ENCODE assay signal across 14 cellular contexts in the genomic region with DNA sequence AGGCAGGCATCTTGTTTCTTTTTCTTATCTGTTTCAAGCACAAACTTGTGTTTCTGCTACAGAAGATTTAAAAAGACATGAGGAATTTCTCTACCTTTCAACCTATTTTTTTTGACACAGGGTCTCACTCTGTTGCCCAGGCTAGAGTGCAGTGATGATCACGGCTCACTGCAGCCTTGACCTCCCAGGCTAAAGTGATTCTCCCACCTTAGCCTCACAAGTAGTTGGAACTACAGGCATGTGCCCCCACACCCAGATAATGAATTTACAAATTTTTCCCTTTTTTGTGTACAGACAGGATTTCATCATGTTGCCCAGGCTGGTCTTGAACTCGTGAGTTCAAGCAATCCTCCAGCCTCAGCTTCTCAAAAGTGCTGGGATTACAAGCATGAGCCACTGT. TPM values are rescaled to one million over a fixed set of nuclear protein-coding genes. Genes with fewer than 3 reads are reported as not detected.
DNase-seq lines count a peak whose midpoint lies in the region; ATAC-seq and TF ChIP-seq lines count a peak whose summit lies in the region.
"Had no signal": no experiment of that assay in that cellular context is flagged by ENCODE, and none has a peak within 500 bp of the region (broad histone marks: within the 10 kb centered on the region; RNA-seq: fewer than 3 reads in every experiment).

No MANE protein-coding gene starts in this region.

- no peaks in the 10 kb centered on the region for H3K36me3 ChIP-seq in right lobe of liver
- peaks cover 0 to 4% (median 0%) of the 10 kb centered on the region in 5 donors for H3K36me3 ChIP-seq in subcutaneous abdominal adipose tissue (ENCODE audit: control insufficient read depth in 5 of 5, insufficient read depth in 5 of 5, low read length in 5 of 5)
- no peaks in the 10 kb centered on the region for H3K36me3 ChIP-seq in ascending aorta
- H3K36me3 ChIP-seq in trophoblast cell (ENCODE audit: control insufficient read depth in 1 of 2, insufficient read depth in 2 of 2, low read length in 2 of 2) = peaks cover 2% of the 10 kb centered on the region in 2 experiments
- peaks cover 0 to 6% (median 0%) of the 10 kb centered on the region in 3 donors for H3K36me3 ChIP-seq in tibial nerve

- DNase-seq in HFFc6 (no peak), WTC11 (ENCODE audit: low spot score) (no peak), right lobe of liver (no peak), ascending aorta (ENCODE audit: low spot score in 2 of 2) (no peak), trophoblast cell (no peak), tibial nerve (ENCODE audit: low spot score in 2 of 2) (no peak)
- DNase-seq: activated CD8-positive, alpha-beta memory T cell treated with anti-CD3 and anti-CD28 coated beads, Interleukin-2, amount 50 U/mL, for 48 hours; activated naive CD8-positive, alpha-beta T cell treated with anti-CD3 and anti-CD28 coated beads, Interleukin-2, amount 10 ng/mL, durations not matched to agents 7 days and 5 days; COR-L47; KG1; NCI-H1694 treated with DMSO at 0.1 percent for 48 hours; NCI-H748 treated with DMSO at 0.1 percent for 48 hours had no signal

- H3K79me2 ChIP-seq in trophoblast cell (ENCODE audit: control insufficient read depth, insufficient read depth, low read length, poor library complexity) = no peaks in the 10 kb centered on the region

- no peak for TF ChIP-seq EP300 in tibial nerve (IDR thresholded peaks at IDR 0.05)

- H3K4me1 ChIP-seq in right lobe of liver (peaks cover 0 to 48% (median 22%) of the 10 kb centered on the region in 4 donors), subcutaneous abdominal adipose tissue (ENCODE audit: control insufficient read depth in 5 of 5, insufficient read depth in 5 of 5, low read length in 5 of 5) (peaks cover 10 to 46% (median 45%) of the 10 kb centered on the region in 5 donors), ascending aorta (no peaks in the 10 kb centered on the region), trophoblast cell (ENCODE audit: control insufficient read depth in 1 of 2, insufficient read depth in 2 of 2, low read length in 2 of 2) (peaks cover 3 to 11% of the 10 kb centered on the region in 2 experiments), tibial nerve (peaks cover 0 to 50% (median 22%) of the 10 kb centered on the region in 4 donors)

- no peak overlapping the region for H2AFZ ChIP-seq in trophoblast cell (ENCODE audit: insufficient read depth, low read length, poor library complexity)

- H3K4me1 Mint-ChIP-seq in HFFc6 (ENCODE audit: low read depth) (peaks cover 67% of the 10 kb centered on the region), WTC11 (peaks cover 9% of the 10 kb centered on the region; the same call in 1 of the 2 replicates)
- H3K4me1 Mint-ChIP-seq: activated naive CD8-positive, alpha-beta T cell treated with anti-CD3 and anti-CD28 coated beads, Interleukin-2, amount 10 ng/mL, durations not matched to agents 7 days and 5 days had no signal

- peak overlapping the region; percentile 95 for H3K27ac Mint-ChIP-seq in HFFc6
- H3K27ac Mint-ChIP-seq in WTC11 = no peak overlapping the region
- H3K27ac Mint-ChIP-seq: activated naive CD8-positive, alpha-beta T cell treated with anti-CD3 and anti-CD28 coated beads, Interleukin-2, amount 10 ng/mL, durations not matched to agents 7 days and 5 days had no signal

- CTCF ChIA-PET in WTC11 (lab: Charles Lee) = no interaction called here

- H3K9me3 ChIP-seq in right lobe of liver (no peaks in the 10 kb centered on the region), subcutaneous abdominal adipose tissue (ENCODE audit: control insufficient read depth in 5 of 5, low read length in 5 of 5) (no peaks in the 10 kb centered on the region), ascending aorta (no peaks in the 10 kb centered on the region), trophoblast cell (ENCODE audit: insufficient read depth, low read depth, low read length) (no peaks in the 10 kb centered on the region), tibial nerve (no peaks in the 10 kb centered on the region)
- H3K9me3 ChIP-seq: SJSA1 had no signal

- intact Hi-C loops in right lobe of liver (cut with DNase I) = no loop called here
- intact Hi-C loops in ascending aorta (cut with DNase I) = no loop called here

- 36% methylated on average over 2 of the region's 2 CpGs for WGBS in right lobe of liver (ENCODE audit: insufficient coverage, low coverage, low lambda C conversion rate, missing lambda C conversion rate)
- no CpG with 5 or more reads among the region's 2 CpGs for WGBS in trophoblast cell (ENCODE audit: extremely low coverage, insufficient coverage, insufficient read length)
- 82 to 84% methylated on average over 2 of the region's 2 CpGs for WGBS in tibial nerve, 2 donors

- H3K79me1 ChIP-seq in trophoblast cell (ENCODE audit: low read length) = no peaks in the 10 kb centered on the region

- no peak overlapping the region for H3K4me3 ChIP-seq in right lobe of liver
- H3K4me3 ChIP-seq in subcutaneous abdominal adipose tissue (ENCODE audit: low read depth in 1 of 5, low read length in 5 of 5) = no peak overlapping the region
- H3K4me3 ChIP-seq in ascending aorta = no peak overlapping the region
- H3K4me3 ChIP-seq in trophoblast cell (ENCODE audit: low read depth, low read length) = no peak overlapping the region
- H3K4me3 ChIP-seq in tibial nerve = no peak overlapping the region
- H3K4me3 ChIP-seq: SJSA1 had no signal

- H2AK5ac ChIP-seq in trophoblast cell (ENCODE audit: low read length) = no peak overlapping the region

- no peak overlapping the region for H2BK120ac ChIP-seq in trophoblast cell (ENCODE audit: insufficient read depth, low read length, poor library complexity)

- no peak overlapping the region for H4K91ac ChIP-seq in trophoblast cell (ENCODE audit: low read depth, low read length)

- H2BK5ac ChIP-seq in trophoblast cell (ENCODE audit: low read depth, low read length, poor library complexity) = no peak overlapping the region

- H3K27me3 Mint-ChIP-seq in HFFc6 (ENCODE audit: insufficient read depth) (no peaks in the 10 kb centered on the region; the same call in none of the 2 replicates), WTC11 (ENCODE audit: low read depth) (no peaks in the 10 kb centered on the region)
- H3K27me3 Mint-ChIP-seq: activated naive CD8-positive, alpha-beta T cell treated with anti-CD3 and anti-CD28 coated beads, Interleukin-2, amount 10 ng/mL, durations not matched to agents 7 days and 5 days had no signal

- H2BK12ac ChIP-seq in trophoblast cell (ENCODE audit: low read length) = no peak overlapping the region

- H3K23ac ChIP-seq in trophoblast cell (ENCODE audit: low read length) = no peak overlapping the region

- H3K9ac ChIP-seq in subcutaneous abdominal adipose tissue (ENCODE audit: low read length in 5 of 5) = no peak overlapping the region
- no peak overlapping the region for H3K9ac ChIP-seq in trophoblast cell (ENCODE audit: low read length)

- peak overlapping the region; percentile 19 to 93 (median 78) for H3K27ac ChIP-seq in right lobe of liver
- H3K27ac ChIP-seq in subcutaneous abdominal adipose tissue (ENCODE audit: low read depth, low read length) = peak overlapping the region; percentile 69
- H3K27ac ChIP-seq in ascending aorta = no peak overlapping the region
- no peak overlapping the region for H3K27ac ChIP-seq in trophoblast cell (ENCODE audit: low read depth, low read length)
- H3K27ac ChIP-seq in tibial nerve = peak overlapping the region in 1 of 4 donors; percentile 81
- H3K27ac ChIP-seq: SJSA1 had no signal

- H3K9me3 Mint-ChIP-seq in HFFc6 (no peaks in the 10 kb centered on the region), WTC11 (no peaks in the 10 kb centered on the region)
- H3K9me3 Mint-ChIP-seq: activated naive CD8-positive, alpha-beta T cell treated with anti-CD3 and anti-CD28 coated beads, Interleukin-2, amount 10 ng/mL, durations not matched to agents 7 days and 5 days had no signal

- no peak for TF ChIP-seq CTCF in HFFc6 (IDR thresholded peaks at IDR 0.05)
- TF ChIP-seq CTCF in WTC11 (IDR thresholded peaks at IDR 0.05) = no peak
- TF ChIP-seq CTCF in right lobe of liver (IDR thresholded peaks at IDR 0.05) = no peak
- TF ChIP-seq CTCF in ascending aorta (IDR thresholded peaks at IDR 0.05) = no peak
- no peak for TF ChIP-seq CTCF in tibial nerve (IDR thresholded peaks at IDR 0.05)

- H3K14ac ChIP-seq in trophoblast cell (ENCODE audit: low read length) = no peak overlapping the region

- no peak overlapping the region for H4K8ac ChIP-seq in trophoblast cell (ENCODE audit: low read depth, low read length)

- peak overlapping the region; percentile 78 for H3K4me3 Mint-ChIP-seq in HFFc6
- H3K4me3 Mint-ChIP-seq in WTC11 = no peak overlapping the region
- H3K4me3 Mint-ChIP-seq: activated naive CD8-positive, alpha-beta T cell treated with anti-CD3 and anti-CD28 coated beads, Interleukin-2, amount 10 ng/mL, durations not matched to agents 7 days and 5 days had no signal

- no peak overlapping the region for H3K4ac ChIP-seq in trophoblast cell (ENCODE audit: low read depth, low read length)

- H3K18ac ChIP-seq in trophoblast cell (ENCODE audit: low read length) = no peak overlapping the region

- H3K27me3 ChIP-seq in right lobe of liver = no peaks in the 10 kb centered on the region
- no peaks in the 10 kb centered on the region for H3K27me3 ChIP-seq in subcutaneous abdominal adipose tissue (ENCODE audit: control insufficient read depth in 5 of 5, insufficient read depth in 4 of 5, low read length in 5 of 5)
- no peaks in the 10 kb centered on the region for H3K27me3 ChIP-seq in ascending aorta
- no peaks in the 10 kb centered on the region for H3K27me3 ChIP-seq in trophoblast cell (ENCODE audit: insufficient read depth, low read length)
- no peaks in the 10 kb centered on the region for H3K27me3 ChIP-seq in tibial nerve
- H3K27me3 ChIP-seq: SJSA1 had no signal

- no peak for TF ChIP-seq POLR2A in right lobe of liver (IDR thresholded peaks at IDR 0.05)
- no peak for TF ChIP-seq POLR2A in tibial nerve (IDR thresholded peaks at IDR 0.05)

- H3K4me2 ChIP-seq in trophoblast cell (ENCODE audit: low read length) = no peak overlapping the region

- peaks cover 36% of the 10 kb centered on the region for H3K36me3 Mint-ChIP-seq in HFFc6 (ENCODE audit: low read depth)
- H3K36me3 Mint-ChIP-seq in WTC11 = no peaks in the 10 kb centered on the region
- H3K36me3 Mint-ChIP-seq: activated naive CD8-positive, alpha-beta T cell treated with anti-CD3 and anti-CD28 coated beads, Interleukin-2, amount 10 ng/mL, durations not matched to agents 7 days and 5 days had no signal

- no peak overlapping the region for H4K12ac ChIP-seq in trophoblast cell (ENCODE audit: low read depth, low read length)

- ATAC-seq in WTC11 = no peak
- ATAC-seq in right lobe of liver = no peak

- POLR2A ChIA-PET in WTC11 (lab: Charles Lee) = no interaction called here

TF ChIP-seq in WTC11, 78 proteins besides CTCF, POLR2A, EP300 and RAD21:
- 0 out of 2 replicates have a peak, but pooled peaks have one; percentile 27 for TF ChIP-seq ZNF121 (CRISPR knock-in tag; IDR thresholded peaks at IDR 0.05)
- no peak for TF ChIP-seq ELF4 (CRISPR knock-in tag; IDR thresholded peaks at IDR 0.05; ENCODE audit: low read depth)
- TF ChIP-seq ZBTB21 (CRISPR knock-in tag; IDR thresholded peaks at IDR 0.05; ENCODE audit: borderline replicate concordance) = no peak

RNA-seq across cellular contexts. Expression of a gene that starts 25.1 kb away (rescaled TPM):
- 10 to 100 TPM; 24.9 to 44.7 (median 28.6) TPM for total RNA-seq in HFFc6 (2021; fragmentation: NEBNext Ultra II Directional; extraction: Animal tissue kit (Norgen Biotek cat#: 25700))
- 19.7 to 25.3 TPM (median 22.2 TPM) in 3 replicates for total RNA-seq in WTC11 (2021)
- 10 to 100 TPM in 3 of 6 experiments, 1 to 10 TPM in 3; 7.9 to 12.7 (median 9.9) TPM for total RNA-seq in right lobe of liver
- 15.9 TPM for total RNA-seq in ascending aorta
- 16.5 and 17.5 TPM in 2 replicates for polyA plus RNA-seq in trophoblast cell (2013)
- total RNA-seq in tibial nerve = 10 to 100 TPM; 21.6 to 28.8 (median 24.6) TPM

Comparison
In these comparisons a context has a peak if more than half of its experiments do, and no peak if none do; other contexts are left out.
1. H3K27ac ChIP-seq: peak in right lobe of liver (3 of 3) and subcutaneous abdominal adipose tissue (single experiment); none in ascending aorta (0 of 2) and trophoblast cell (single experiment).